ENCODE assay signal across 1 cellular context in the genomic region with DNA sequence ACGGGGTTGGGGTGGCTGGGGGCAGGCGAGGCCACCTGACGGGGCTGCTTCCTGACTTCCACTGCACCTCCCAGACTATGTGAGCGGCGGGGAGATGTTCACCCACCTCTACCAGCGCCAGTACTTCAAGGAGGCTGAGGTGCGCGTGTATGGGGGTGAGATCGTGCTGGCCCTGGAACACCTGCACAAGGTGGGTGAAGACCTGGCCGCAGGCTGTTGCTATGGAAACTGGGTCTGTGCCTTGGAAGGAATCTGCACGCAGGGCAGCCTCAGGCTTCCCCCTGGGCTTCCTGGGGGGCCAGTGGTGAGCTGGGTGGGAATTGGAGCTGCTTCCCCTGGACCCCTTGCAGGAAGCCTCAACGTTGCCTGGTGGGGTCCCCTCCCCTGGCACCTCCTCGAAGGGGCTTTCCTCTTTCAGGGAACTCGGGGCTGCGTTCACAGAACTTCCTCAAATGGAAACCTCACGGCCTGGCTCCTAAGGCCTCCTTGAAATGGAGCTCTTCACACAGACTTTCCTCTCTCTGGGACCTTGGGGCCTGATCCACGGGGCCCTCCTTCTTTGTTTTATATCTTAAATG.
TF ChIP-seq lines count a peak whose summit lies in the region.

No MANE protein-coding gene starts in this region.

TF ChIP-seq in GM12878, 131 proteins besides CTCF, POLR2A, EP300 and RAD21:
- TF ChIP-seq POLR2AphosphoS5 (IDR thresholded peaks at IDR 0.05; ENCODE audit: low read length), result no peak
- no peak for TF ChIP-seq HDAC6 (IDR thresholded peaks at IDR 0.05; ENCODE audit: unreplicated experiment)
- no peak for TF ChIP-seq ZSCAN29 (IDR thresholded peaks at IDR 0.05)
- TF ChIP-seq SIN3A (IDR thresholded peaks at IDR 0.05; ENCODE audit: low read depth, low read length), result no peak
- TF ChIP-seq PAX5 (IDR thresholded peaks at IDR 0.05; ENCODE audit: borderline replicate concordance, low read depth, low read length), result no peak
- TF ChIP-seq RELB (IDR thresholded peaks at IDR 0.05; ENCODE audit: low read depth), result 0 out of 2 replicates have a peak, but pooled peaks have one; percentile 38
- no peak for TF ChIP-seq IRF5 (IDR thresholded peaks at IDR 0.05; ENCODE audit: borderline replicate concordance)
- peak; percentile 72; the same call in 1 of the 2 replicates for TF ChIP-seq BMI1 (IDR thresholded peaks at IDR 0.05; ENCODE audit: borderline replicate concordance)
- TF ChIP-seq GATAD2B (conservative IDR thresholded peaks at IDR 0.05; ENCODE audit: low read depth), result no peak
- TF ChIP-seq IKZF1 (conservative IDR thresholded peaks at IDR 0.05), result no peak
- TF ChIP-seq RUNX3 (IDR thresholded peaks at IDR 0.05; ENCODE audit: low read length), result peak; percentile 7; the same call in 1 of the 2 replicates
- no peak for TF ChIP-seq PML (IDR thresholded peaks at IDR 0.05; ENCODE audit: low read length)
- TF ChIP-seq JUNB (IDR thresholded peaks at IDR 0.05), result no peak
